ENCODE assay signal across 20 cellular contexts in genomic region chr6:4625557-4625956, GRCh38.
DNase-seq lines count a peak whose midpoint lies in the region; ATAC-seq, FAIRE-seq and TF ChIP-seq lines count a peak whose summit lies in the region.
"Had no signal": no experiment of that assay in that cellular context is flagged by ENCODE, and none has a peak within 500 bp of the region (broad histone marks: within the 10 kb centered on the region; RNA-seq: fewer than 3 reads in every experiment).

No MANE protein-coding gene starts in this region.

- H3K4me2 ChIP-seq in IMR-90 (ENCODE audit: low read depth, low read length) (no peak overlapping the region), H1 (ENCODE audit: insufficient read depth in 1 of 2, low read depth in 2 of 2, low read length in 2 of 2) (no peak overlapping the region)
- H3K4me2 ChIP-seq: A549; BLaER1 treated with 17β-estradiol and CSF1 and Interleukin-3, amounts not matched to agents 10 nM and 100 nM had no signal

- H4K20me1 ChIP-seq in IMR-90 (ENCODE audit: insufficient read depth, low read length) (no peaks in the 10 kb centered on the region), H1 (replicated peaks in 1 of 2; ENCODE audit: control insufficient read depth in 1 of 2, insufficient read depth in 2 of 2, low read length in 2 of 2) (no peaks in the 10 kb centered on the region)
- H4K20me1 ChIP-seq: BLaER1 treated with 17β-estradiol and CSF1 and Interleukin-3, amounts not matched to agents 10 nM and 100 nM had no signal

- no CpG with 5 or more reads among the region's 6 CpGs for WGBS in IMR-90 (ENCODE audit: extremely low coverage in 2 of 2, insufficient read length in 1 of 2), 2 experiments
- WGBS in H1 (ENCODE audit: extremely low coverage in 1 of 2, insufficient coverage in 1 of 2, insufficient read length in 1 of 2, insufficient replicate concordance in 2 of 2, low coverage in 1 of 2, low lambda C conversion rate in 2 of 2, missing lambda C conversion rate in 1 of 2), 2 experiments: 92% methylated on average over 6 of the region's 6 CpGs; no CpG with 5 or more reads in 1 of the 2 experiments

- dilution Hi-C loops in IMR-90 (cut with HindIII; ENCODE audit: low sequenced_read_pairs, unreplicated experiment): no loop called here

- CTCF ChIA-PET in IMR-90 (lab: Yijun Ruan, JAX): no interaction called here
- CTCF ChIA-PET in H1 (lab: Charles Lee; ENCODE audit: partially characterized antibody): interaction anchor here (0.6 to 1.2 kb wide), 4 partner anchors 11 to 259 kb away, joined by 3 to 4 read pairs (median 4); no protein-coding TSS in a partner anchor

- no peaks in the 10 kb centered on the region for H3K23me2 ChIP-seq in H1 (ENCODE audit: low read depth, low read length)

- H2BK5ac ChIP-seq in IMR-90 (ENCODE audit: low read depth, low read length, poor library complexity, severe bottlenecking): no peak overlapping the region
- H2BK5ac ChIP-seq in H1 (ENCODE audit: low read depth, low read length): no peak overlapping the region

- H3K9me3 ChIP-seq in IMR-90 (ENCODE audit: control insufficient read depth, insufficient read depth, low read length) (peaks cover 12% of the 10 kb centered on the region), H1 (ENCODE audit: insufficient read depth in 2 of 2, low read depth in 1 of 2, low read length in 1 of 2) (no peaks in the 10 kb centered on the region)

- H2BK15ac ChIP-seq in IMR-90 (ENCODE audit: low read depth, low read length): no peak overlapping the region
- H2BK15ac ChIP-seq in H1 (ENCODE audit: low read length): no peak overlapping the region

- TF ChIP-seq CTCF in IMR-90 (conservative IDR thresholded peaks at IDR 0.05; ENCODE audit: low read depth, low read length) (no peak), H1 (IDR thresholded peaks at IDR 0.05; ENCODE audit: control extremely low read depth in 1 of 3, insufficient read depth in 1 of 3, low read depth in 1 of 3, low read length in 3 of 3) (no peak)

- no peak overlapping the region for H3K27ac ChIP-seq in IMR-90 (ENCODE audit: insufficient read depth, low read length)
- no peak overlapping the region for H3K27ac ChIP-seq in H1 (ENCODE audit: low read depth, low read length)
- H3K27ac ChIP-seq: 22Rv1; A549; BLaER1 treated with 17β-estradiol and CSF1 and Interleukin-3, amounts not matched to agents 10 nM and 100 nM; C4-2B had no signal

- H4K5ac ChIP-seq in IMR-90 (ENCODE audit: low read depth, low read length): no peak overlapping the region
- H4K5ac ChIP-seq in H1 (ENCODE audit: insufficient read length, low read depth, low read length): no peak overlapping the region

- no peak overlapping the region for H2AFZ ChIP-seq in IMR-90 (replicated peaks; ENCODE audit: low read length, poor library complexity)
- H2AFZ ChIP-seq in H1 (ENCODE audit: low read length): no peak overlapping the region; the same call in 1 of the 2 replicates

- no peak overlapping the region for H3K9ac ChIP-seq in IMR-90 (ENCODE audit: low read depth, low read length)
- H3K9ac ChIP-seq in H1 (replicated peaks in 1 of 4; ENCODE audit: extremely low read depth in 1 of 4, low read depth in 3 of 4, low read length in 3 of 4): 0 out of 7 replicates have a peak overlapping the region, but pooled peaks of 1 of the 4 experiments have one; percentile 28
- H3K9ac ChIP-seq: BLaER1 treated with 17β-estradiol and CSF1 and Interleukin-3, amounts not matched to agents 10 nM and 100 nM had no signal

- no peak overlapping the region for H2BK120ac ChIP-seq in IMR-90 (ENCODE audit: low read depth, low read length)
- H2BK120ac ChIP-seq in H1 (replicated peaks; ENCODE audit: low read depth, low read length): no peak overlapping the region

- H3K9me1 ChIP-seq in IMR-90 (ENCODE audit: insufficient read depth, low read length): no peaks in the 10 kb centered on the region

- ATAC-seq in IMR-90 (ENCODE audit: low read depth) (no peak), HG03354 (IDR thresholded peaks at IDR 0.05; ENCODE audit: poor library complexity, severe bottlenecking, unreplicated experiment) (no peak)
- ATAC-seq: A549; CD8-positive, alpha-beta T cell had no signal

- H2BK12ac ChIP-seq in H1 (ENCODE audit: low read depth, low read length): no peak overlapping the region

- H4K91ac ChIP-seq in IMR-90 (ENCODE audit: insufficient read depth, low read depth, low read length) (no peak overlapping the region), H1 (replicated peaks; ENCODE audit: insufficient read length, low read length) (no peak overlapping the region)

- H3K4ac ChIP-seq in IMR-90 (ENCODE audit: low read depth, low read length): no peak overlapping the region
- no peak overlapping the region for H3K4ac ChIP-seq in H1 (replicated peaks; ENCODE audit: insufficient read length, low read depth, low read length)

- DNase-seq in DMS53 (lab: John Stamatoyannopoulos, UW) (peak; percentile 5), DMS53 treated with DMSO at 0.1 percent for 48 hours (lab: John Stamatoyannopoulos, UW; ENCODE audit: unreplicated experiment) (no peak), IMR-90 (no peak), H1 (ENCODE audit: low read depth in 1 of 2, low spot score in 2 of 2) (no peak)
- DNase-seq: AML-193; Caco-2; Calu3; CD4-positive, alpha-beta T cell; CD8-positive, alpha-beta T cell; DMS79 treated with DMSO at 0.1 percent for 48 hours; GF-D8 had no signal

- H2AK5ac ChIP-seq in IMR-90 (ENCODE audit: low read depth, low read length): no peak overlapping the region
- H2AK5ac ChIP-seq in H1 (ENCODE audit: low read depth, low read length): peak overlapping the region; percentile 16; the same call in 1 of the 2 replicates

- no TSS peak for BruUV-seq in IMR-90 (replicated peaks; lab: Mats Ljungman, UMichigan)

- TF ChIP-seq EP300 in H1 (IDR thresholded peaks at IDR 0.05; ENCODE audit: borderline replicate concordance in 1 of 2, low read depth in 2 of 2, low read length in 2 of 2): no peak

- in situ Hi-C loops in IMR-90 (cut with MboI; ENCODE audit: low sequenced_read_pairs): no loop called here

- H3K23ac ChIP-seq in IMR-90 (ENCODE audit: low read depth, low read length): no peak overlapping the region
- no peak overlapping the region for H3K23ac ChIP-seq in H1 (ENCODE audit: insufficient read length)

- H3K18ac ChIP-seq in IMR-90 (ENCODE audit: low read depth, low read length): no peak overlapping the region
- no peak overlapping the region for H3K18ac ChIP-seq in H1 (ENCODE audit: extremely low read depth, low read length)

- no peaks in the 10 kb centered on the region; the same call in none of the 2 replicates for H3K27me3 ChIP-seq in IMR-90 (ENCODE audit: control insufficient read depth, insufficient read depth, low read length)
- peaks cover 0 to 1% (median 0%) of the 10 kb centered on the region in 4 experiments; a peak in 1 of 7 replicates for H3K27me3 ChIP-seq in H1 (replicated peaks in 1 of 4; ENCODE audit: control insufficient read depth in 3 of 4, extremely low read depth in 1 of 4, insufficient read depth in 3 of 4, low read length in 3 of 4)
- H3K27me3 ChIP-seq: BLaER1 treated with 17β-estradiol and CSF1 and Interleukin-3, amounts not matched to agents 10 nM and 100 nM had no signal

- intact Hi-C loops in IMR-90 (cut with micrococcal nuclease): no loop called here

- no peak for FAIRE-seq in H1 (lab: Jason Lieb, UNC)
- FAIRE-seq: A549, D721Med, G401.6, GM12891, GM19239 had no signal

- no peak overlapping the region for H2AK9ac ChIP-seq in IMR-90 (replicated peaks; ENCODE audit: low read depth, low read length, poor library complexity)

- H3K4me1 ChIP-seq in IMR-90 (ENCODE audit: control insufficient read depth, insufficient read depth, low read length) (no peaks in the 10 kb centered on the region), H1 (replicated peaks in 1 of 4; ENCODE audit: control insufficient read depth in 3 of 4, insufficient read depth in 4 of 4, low read length in 3 of 4) (no peaks in the 10 kb centered on the region)
- H3K4me1 ChIP-seq: A549; BLaER1 treated with 17β-estradiol and CSF1 and Interleukin-3, amounts not matched to agents 10 nM and 100 nM had no signal

- H4K8ac ChIP-seq in IMR-90 (ENCODE audit: low read depth in 2 of 2, low read length in 2 of 2) (no peak overlapping the region), H1 (ENCODE audit: extremely low read depth, insufficient read depth, low read length) (no peak overlapping the region)

- TF ChIP-seq POLR2A in IMR-90 (IDR thresholded peaks at IDR 0.05; ENCODE audit: low read depth, low read length) (no peak), H1 (IDR thresholded peaks at IDR 0.05; ENCODE audit: control extremely low read depth in 1 of 2, low read depth in 2 of 2, low read length in 2 of 2) (no peak)

- H3K36me3 ChIP-seq in IMR-90 (ENCODE audit: control insufficient read depth, insufficient read depth, low read length): no peaks in the 10 kb centered on the region
- no peaks in the 10 kb centered on the region for H3K36me3 ChIP-seq in H1 (ENCODE audit: control insufficient read depth in 2 of 4, insufficient read depth in 4 of 4, low read length in 3 of 4)

- no peaks in the 10 kb centered on the region for H3K79me1 ChIP-seq in IMR-90 (ENCODE audit: low read depth in 1 of 2, low read length in 2 of 2)
- H3K79me1 ChIP-seq in H1 (ENCODE audit: low read depth, low read length): no peaks in the 10 kb centered on the region

- no peak overlapping the region for H2BK20ac ChIP-seq in IMR-90 (ENCODE audit: low read depth, low read length)
- H2BK20ac ChIP-seq in H1 (ENCODE audit: low read length): no peak overlapping the region

- no peak for TF ChIP-seq RAD21 in IMR-90 (IDR thresholded peaks at IDR 0.05; ENCODE audit: low read length)
- no peak for TF ChIP-seq RAD21 in H1 (IDR thresholded peaks at IDR 0.05 in 1 of 2, conservative IDR thresholded peaks at IDR 0.05 in 1 of 2; ENCODE audit: low read depth in 2 of 2, low read length in 2 of 2)

- POLR2A ChIA-PET in IMR-90 (lab: Charles Lee; ENCODE audit: unreplicated experiment) (no interaction called here), H1 (lab: Charles Lee; ENCODE audit: partially characterized antibody) (no interaction called here)

- H3K79me2 ChIP-seq in H1 (ENCODE audit: control insufficient read depth in 1 of 2, insufficient read depth in 2 of 2, low read length in 2 of 2): no peaks in the 10 kb centered on the region

- no peak overlapping the region for H3K4me3 ChIP-seq in IMR-90 (ENCODE audit: insufficient read depth, low read depth, low read length)
- H3K4me3 ChIP-seq in H1 (ENCODE audit: extremely low read depth in 1 of 4, insufficient read depth in 2 of 4, low read depth in 3 of 4, low read length in 4 of 4): no peak overlapping the region
- H3K4me3 ChIP-seq: A549; BLaER1 treated with 17β-estradiol and CSF1 and Interleukin-3, amounts not matched to agents 10 nM and 100 nM had no signal

- no peak overlapping the region for H3K14ac ChIP-seq in IMR-90 (replicated peaks; ENCODE audit: low read depth, low read length)
- H3K14ac ChIP-seq in H1 (ENCODE audit: insufficient read length): no peak overlapping the region

- no peak overlapping the region for H3K56ac ChIP-seq in IMR-90 (ENCODE audit: extremely low read depth, insufficient read depth, low read length)
- H3K56ac ChIP-seq in H1 (replicated peaks; ENCODE audit: insufficient read length, low read depth, low read length): no peak overlapping the region

TF ChIP-seq in IMR-90, 13 proteins besides CTCF, POLR2A, EP300 and RAD21:
- TF ChIP-seq CEBPB (IDR thresholded peaks at IDR 0.05; ENCODE audit: low read depth, low read length): peak; percentile 75
- no peak for TF ChIP-seq SMC3 (IDR thresholded peaks at IDR 0.05; ENCODE audit: low read depth, low read length)

TF ChIP-seq in H1, 55 proteins besides CTCF, POLR2A, EP300 and RAD21 (continues in another document):
- TF ChIP-seq ZNF274 (IDR thresholded peaks at IDR 0.05; ENCODE audit: borderline replicate concordance, extremely low read depth, low read length): no peak
